ENCODE assay signal across 1 cellular context in the genomic region with DNA sequence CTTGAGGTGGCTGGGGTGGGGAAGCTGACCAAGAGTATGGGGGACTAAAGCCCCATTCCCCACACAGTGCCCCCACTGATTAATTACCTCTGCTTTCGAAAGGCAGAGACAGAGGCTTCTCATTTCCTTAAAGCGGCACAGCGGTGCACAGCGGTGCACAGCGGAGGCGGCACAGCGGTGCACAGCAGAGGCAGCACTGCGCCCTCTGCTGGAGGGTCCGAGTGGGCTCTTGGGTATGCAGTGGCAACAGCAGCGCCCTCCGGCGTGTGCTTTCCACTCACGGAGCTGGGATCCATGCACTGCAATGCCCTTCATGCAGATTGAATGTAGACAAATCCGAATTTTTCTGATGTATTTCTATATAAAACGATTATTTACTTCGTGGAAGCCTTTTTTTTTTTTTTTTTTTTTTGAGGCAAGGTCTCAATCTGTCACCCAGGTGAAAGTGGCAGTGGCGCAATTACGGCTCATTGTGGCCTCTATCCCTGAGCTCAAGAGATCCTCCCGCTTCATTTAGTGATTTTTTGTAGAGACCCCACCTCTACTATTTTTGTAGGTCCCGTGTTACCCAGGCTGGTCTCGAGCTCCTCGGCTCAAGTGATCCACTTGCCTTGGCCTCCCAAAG.
TF ChIP-seq lines count a peak whose summit lies in the region.

No MANE protein-coding gene starts in this region.

TF ChIP-seq in HepG2, 621 proteins besides CTCF, POLR2A, EP300 and RAD21 (continued from another document):
- TF ChIP-seq, protein P1, sequence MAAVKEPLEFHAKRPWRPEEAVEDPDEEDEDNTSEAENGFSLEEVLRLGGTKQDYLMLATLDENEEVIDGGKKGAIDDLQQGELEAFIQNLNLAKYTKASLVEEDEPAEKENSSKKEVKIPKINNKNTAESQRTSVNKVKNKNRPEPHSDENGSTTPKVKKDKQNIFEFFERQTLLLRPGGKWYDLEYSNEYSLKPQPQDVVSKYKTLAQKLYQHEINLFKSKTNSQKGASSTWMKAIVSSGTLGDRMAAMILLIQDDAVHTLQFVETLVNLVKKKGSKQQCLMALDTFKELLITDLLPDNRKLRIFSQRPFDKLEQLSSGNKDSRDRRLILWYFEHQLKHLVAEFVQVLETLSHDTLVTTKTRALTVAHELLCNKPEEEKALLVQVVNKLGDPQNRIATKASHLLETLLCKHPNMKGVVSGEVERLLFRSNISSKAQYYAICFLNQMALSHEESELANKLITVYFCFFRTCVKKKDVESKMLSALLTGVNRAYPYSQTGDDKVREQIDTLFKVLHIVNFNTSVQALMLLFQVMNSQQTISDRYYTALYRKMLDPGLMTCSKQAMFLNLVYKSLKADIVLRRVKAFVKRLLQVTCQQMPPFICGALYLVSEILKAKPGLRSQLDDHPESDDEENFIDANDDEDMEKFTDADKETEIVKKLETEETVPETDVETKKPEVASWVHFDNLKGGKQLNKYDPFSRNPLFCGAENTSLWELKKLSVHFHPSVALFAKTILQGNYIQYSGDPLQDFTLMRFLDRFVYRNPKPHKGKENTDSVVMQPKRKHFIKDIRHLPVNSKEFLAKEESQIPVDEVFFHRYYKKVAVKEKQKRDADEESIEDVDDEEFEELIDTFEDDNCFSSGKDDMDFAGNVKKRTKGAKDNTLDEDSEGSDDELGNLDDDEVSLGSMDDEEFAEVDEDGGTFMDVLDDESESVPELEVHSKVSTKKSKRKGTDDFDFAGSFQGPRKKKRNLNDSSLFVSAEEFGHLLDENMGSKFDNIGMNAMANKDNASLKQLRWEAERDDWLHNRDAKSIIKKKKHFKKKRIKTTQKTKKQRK (IDR thresholded peaks at IDR 0.05; ENCODE audit: low read length): no peak
- TF ChIP-seq, protein P2, sequence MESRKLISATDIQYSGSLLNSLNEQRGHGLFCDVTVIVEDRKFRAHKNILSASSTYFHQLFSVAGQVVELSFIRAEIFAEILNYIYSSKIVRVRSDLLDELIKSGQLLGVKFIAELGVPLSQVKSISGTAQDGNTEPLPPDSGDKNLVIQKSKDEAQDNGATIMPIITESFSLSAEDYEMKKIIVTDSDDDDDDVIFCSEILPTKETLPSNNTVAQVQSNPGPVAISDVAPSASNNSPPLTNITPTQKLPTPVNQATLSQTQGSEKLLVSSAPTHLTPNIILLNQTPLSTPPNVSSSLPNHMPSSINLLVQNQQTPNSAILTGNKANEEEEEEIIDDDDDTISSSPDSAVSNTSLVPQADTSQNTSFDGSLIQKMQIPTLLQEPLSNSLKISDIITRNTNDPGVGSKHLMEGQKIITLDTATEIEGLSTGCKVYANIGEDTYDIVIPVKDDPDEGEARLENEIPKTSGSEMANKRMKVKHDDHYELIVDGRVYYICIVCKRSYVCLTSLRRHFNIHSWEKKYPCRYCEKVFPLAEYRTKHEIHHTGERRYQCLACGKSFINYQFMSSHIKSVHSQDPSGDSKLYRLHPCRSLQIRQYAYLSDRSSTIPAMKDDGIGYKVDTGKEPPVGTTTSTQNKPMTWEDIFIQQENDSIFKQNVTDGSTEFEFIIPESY (CRISPR knock-in tag; IDR thresholded peaks at IDR 0.05): peak; percentile 94
- no peak for TF ChIP-seq RBAK (CRISPR knock-in tag; IDR thresholded peaks at IDR 0.05)
